In genomic region chr17:72587773-72588511, GRCh38 we compare ENCODE assay signal across 1 cellular context.
TF ChIP-seq lines count a peak whose summit lies in the region.

No MANE protein-coding gene starts in this region.

TF ChIP-seq in H1, 55 proteins besides CTCF, POLR2A, EP300 and RAD21 (continued from another document):
- TF ChIP-seq, protein P1, sequence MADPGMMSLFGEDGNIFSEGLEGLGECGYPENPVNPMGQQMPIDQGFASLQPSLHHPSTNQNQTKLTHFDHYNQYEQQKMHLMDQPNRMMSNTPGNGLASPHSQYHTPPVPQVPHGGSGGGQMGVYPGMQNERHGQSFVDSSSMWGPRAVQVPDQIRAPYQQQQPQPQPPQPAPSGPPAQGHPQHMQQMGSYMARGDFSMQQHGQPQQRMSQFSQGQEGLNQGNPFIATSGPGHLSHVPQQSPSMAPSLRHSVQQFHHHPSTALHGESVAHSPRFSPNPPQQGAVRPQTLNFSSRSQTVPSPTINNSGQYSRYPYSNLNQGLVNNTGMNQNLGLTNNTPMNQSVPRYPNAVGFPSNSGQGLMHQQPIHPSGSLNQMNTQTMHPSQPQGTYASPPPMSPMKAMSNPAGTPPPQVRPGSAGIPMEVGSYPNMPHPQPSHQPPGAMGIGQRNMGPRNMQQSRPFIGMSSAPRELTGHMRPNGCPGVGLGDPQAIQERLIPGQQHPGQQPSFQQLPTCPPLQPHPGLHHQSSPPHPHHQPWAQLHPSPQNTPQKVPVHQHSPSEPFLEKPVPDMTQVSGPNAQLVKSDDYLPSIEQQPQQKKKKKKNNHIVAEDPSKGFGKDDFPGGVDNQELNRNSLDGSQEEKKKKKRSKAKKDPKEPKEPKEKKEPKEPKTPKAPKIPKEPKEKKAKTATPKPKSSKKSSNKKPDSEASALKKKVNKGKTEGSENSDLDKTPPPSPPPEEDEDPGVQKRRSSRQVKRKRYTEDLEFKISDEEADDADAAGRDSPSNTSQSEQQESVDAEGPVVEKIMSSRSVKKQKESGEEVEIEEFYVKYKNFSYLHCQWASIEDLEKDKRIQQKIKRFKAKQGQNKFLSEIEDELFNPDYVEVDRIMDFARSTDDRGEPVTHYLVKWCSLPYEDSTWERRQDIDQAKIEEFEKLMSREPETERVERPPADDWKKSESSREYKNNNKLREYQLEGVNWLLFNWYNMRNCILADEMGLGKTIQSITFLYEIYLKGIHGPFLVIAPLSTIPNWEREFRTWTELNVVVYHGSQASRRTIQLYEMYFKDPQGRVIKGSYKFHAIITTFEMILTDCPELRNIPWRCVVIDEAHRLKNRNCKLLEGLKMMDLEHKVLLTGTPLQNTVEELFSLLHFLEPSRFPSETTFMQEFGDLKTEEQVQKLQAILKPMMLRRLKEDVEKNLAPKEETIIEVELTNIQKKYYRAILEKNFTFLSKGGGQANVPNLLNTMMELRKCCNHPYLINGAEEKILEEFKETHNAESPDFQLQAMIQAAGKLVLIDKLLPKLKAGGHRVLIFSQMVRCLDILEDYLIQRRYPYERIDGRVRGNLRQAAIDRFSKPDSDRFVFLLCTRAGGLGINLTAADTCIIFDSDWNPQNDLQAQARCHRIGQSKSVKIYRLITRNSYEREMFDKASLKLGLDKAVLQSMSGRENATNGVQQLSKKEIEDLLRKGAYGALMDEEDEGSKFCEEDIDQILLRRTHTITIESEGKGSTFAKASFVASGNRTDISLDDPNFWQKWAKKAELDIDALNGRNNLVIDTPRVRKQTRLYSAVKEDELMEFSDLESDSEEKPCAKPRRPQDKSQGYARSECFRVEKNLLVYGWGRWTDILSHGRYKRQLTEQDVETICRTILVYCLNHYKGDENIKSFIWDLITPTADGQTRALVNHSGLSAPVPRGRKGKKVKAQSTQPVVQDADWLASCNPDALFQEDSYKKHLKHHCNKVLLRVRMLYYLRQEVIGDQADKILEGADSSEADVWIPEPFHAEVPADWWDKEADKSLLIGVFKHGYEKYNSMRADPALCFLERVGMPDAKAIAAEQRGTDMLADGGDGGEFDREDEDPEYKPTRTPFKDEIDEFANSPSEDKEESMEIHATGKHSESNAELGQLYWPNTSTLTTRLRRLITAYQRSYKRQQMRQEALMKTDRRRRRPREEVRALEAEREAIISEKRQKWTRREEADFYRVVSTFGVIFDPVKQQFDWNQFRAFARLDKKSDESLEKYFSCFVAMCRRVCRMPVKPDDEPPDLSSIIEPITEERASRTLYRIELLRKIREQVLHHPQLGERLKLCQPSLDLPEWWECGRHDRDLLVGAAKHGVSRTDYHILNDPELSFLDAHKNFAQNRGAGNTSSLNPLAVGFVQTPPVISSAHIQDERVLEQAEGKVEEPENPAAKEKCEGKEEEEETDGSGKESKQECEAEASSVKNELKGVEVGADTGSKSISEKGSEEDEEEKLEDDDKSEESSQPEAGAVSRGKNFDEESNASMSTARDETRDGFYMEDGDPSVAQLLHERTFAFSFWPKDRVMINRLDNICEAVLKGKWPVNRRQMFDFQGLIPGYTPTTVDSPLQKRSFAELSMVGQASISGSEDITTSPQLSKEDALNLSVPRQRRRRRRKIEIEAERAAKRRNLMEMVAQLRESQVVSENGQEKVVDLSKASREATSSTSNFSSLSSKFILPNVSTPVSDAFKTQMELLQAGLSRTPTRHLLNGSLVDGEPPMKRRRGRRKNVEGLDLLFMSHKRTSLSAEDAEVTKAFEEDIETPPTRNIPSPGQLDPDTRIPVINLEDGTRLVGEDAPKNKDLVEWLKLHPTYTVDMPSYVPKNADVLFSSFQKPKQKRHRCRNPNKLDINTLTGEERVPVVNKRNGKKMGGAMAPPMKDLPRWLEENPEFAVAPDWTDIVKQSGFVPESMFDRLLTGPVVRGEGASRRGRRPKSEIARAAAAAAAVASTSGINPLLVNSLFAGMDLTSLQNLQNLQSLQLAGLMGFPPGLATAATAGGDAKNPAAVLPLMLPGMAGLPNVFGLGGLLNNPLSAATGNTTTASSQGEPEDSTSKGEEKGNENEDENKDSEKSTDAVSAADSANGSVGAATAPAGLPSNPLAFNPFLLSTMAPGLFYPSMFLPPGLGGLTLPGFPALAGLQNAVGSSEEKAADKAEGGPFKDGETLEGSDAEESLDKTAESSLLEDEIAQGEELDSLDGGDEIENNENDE (IDR thresholded peaks at IDR 0.05; ENCODE audit: insufficient replicate concordance, low read length): no peak
- no peak for TF ChIP-seq PHF8 (conservative IDR thresholded peaks at IDR 0.05; ENCODE audit: low read depth, low read length)
- TF ChIP-seq CREB1 (IDR thresholded peaks at IDR 0.05): no peak
- no peak for TF ChIP-seq BRCA1 (IDR thresholded peaks at IDR 0.05; ENCODE audit: low read depth, low read length)
- no peak for TF ChIP-seq POLR2AphosphoS5 (IDR thresholded peaks at IDR 0.05; ENCODE audit: low read depth, low read length)
- no peak for TF ChIP-seq GABPA (IDR thresholded peaks at IDR 0.05; ENCODE audit: borderline replicate concordance, insufficient read depth, low read length)
- TF ChIP-seq TEAD4 (IDR thresholded peaks at IDR 0.05; ENCODE audit: low read depth, low read length): no peak
- TF ChIP-seq CBX8 (IDR thresholded peaks at IDR 0.05; ENCODE audit: borderline replicate concordance, low read depth, low read length): no peak
- no peak for TF ChIP-seq MAFK (IDR thresholded peaks at IDR 0.05; ENCODE audit: low read depth, low read length)
- no peak for TF ChIP-seq TAF7 (optimal IDR thresholded peaks at IDR 0.05; ENCODE audit: borderline replicate concordance, low read depth, low read length)
- TF ChIP-seq RFX5 (IDR thresholded peaks at IDR 0.05; ENCODE audit: borderline replicate concordance, low read depth, low read length): no peak
